In the genomic region with DNA sequence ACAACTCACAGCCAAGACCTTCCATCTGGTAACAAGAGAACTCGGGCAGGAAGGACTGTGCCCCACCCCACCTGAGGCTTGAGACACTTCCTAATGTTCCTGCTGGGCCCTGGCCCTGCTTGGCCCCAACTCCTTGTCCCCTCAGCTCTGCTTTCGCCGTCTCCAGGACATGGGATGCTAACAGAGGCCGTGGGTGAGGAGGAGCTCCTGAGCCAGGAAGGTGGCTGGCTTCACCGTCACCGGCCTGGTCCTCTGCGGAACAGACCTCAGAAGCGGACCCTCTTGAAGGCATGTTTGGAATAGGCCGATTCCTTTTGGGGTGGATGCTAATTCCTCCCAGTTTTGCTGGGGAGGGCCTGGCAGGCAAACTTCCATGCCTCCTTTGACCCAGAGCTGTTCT, we compare ENCODE assay signal across 1 cellular context.
TF ChIP-seq lines count a peak whose summit lies in the region.

No MANE protein-coding gene starts in this region.

TF ChIP-seq in K562, 482 proteins besides CTCF, POLR2A, EP300 and RAD21 (continued from another document):
- TF ChIP-seq, protein P1, sequence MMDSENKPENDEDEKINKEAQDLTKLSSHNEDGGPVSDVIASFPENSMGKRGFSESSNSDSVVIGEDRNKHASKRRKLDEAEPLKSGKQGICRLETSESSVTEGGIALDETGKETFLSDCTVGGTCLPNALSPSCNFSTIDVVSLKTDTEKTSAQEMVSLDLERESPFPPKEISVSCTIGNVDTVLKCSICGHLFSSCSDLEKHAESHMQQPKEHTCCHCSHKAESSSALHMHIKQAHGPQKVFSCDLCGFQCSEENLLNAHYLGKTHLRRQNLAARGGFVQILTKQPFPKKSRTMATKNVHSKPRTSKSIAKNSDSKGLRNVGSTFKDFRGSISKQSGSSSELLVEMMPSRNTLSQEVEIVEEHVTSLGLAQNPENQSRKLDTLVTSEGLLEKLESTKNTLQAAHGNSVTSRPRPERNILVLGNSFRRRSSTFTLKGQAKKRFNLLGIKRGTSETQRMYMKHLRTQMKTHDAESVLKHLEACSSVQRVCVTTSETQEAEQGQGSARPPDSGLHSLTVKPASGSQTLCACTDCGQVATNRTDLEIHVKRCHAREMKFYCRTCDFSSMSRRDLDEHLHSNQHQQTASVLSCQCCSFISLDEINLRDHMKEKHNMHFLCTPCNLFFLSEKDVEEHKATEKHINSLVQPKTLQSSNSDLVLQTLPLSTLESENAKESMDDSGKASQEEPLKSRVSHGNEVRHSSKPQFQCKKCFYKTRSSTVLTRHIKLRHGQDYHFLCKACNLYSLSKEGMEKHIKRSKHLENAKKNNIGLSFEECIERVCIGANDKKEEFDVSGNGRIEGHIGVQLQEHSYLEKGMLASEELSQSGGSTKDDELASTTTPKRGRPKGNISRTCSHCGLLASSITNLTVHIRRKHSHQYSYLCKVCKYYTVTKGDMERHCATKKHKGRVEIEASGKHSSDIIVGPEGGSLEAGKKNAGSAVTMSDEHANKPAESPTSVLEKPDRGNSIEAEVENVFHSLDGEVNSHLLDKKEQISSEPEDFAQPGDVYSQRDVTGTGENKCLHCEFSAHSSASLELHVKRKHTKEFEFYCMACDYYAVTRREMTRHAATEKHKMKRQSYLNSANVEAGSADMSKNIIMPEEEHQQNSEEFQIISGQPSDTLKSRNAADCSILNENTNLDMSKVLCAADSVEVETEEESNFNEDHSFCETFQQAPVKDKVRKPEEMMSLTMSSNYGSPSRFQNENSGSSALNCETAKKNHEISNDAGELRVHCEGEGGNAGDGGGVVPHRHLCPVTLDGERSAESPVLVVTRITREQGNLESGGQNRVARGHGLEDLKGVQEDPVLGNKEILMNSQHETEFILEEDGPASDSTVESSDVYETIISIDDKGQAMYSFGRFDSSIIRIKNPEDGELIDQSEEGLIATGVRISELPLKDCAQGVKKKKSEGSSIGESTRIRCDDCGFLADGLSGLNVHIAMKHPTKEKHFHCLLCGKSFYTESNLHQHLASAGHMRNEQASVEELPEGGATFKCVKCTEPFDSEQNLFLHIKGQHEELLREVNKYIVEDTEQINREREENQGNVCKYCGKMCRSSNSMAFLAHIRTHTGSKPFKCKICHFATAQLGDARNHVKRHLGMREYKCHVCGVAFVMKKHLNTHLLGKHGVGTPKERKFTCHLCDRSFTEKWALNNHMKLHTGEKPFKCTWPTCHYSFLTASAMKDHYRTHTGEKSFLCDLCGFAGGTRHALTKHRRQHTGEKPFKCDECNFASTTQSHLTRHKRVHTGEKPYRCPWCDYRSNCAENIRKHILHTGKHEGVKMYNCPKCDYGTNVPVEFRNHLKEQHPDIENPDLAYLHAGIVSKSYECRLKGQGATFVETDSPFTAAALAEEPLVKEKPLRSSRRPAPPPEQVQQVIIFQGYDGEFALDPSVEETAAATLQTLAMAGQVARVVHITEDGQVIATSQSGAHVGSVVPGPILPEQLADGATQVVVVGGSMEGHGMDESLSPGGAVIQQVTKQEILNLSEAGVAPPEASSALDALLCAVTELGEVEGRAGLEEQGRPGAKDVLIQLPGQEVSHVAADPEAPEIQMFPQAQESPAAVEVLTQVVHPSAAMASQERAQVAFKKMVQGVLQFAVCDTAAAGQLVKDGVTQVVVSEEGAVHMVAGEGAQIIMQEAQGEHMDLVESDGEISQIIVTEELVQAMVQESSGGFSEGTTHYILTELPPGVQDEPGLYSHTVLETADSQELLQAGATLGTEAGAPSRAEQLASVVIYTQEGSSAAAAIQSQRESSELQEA (IDR thresholded peaks at IDR 0.05; ENCODE audit: low read depth): no peak
- TF ChIP-seq MEF2D (tag; conservative IDR thresholded peaks at IDR 0.05; ENCODE audit: low read depth) (no peak), LEF1 (IDR thresholded peaks at IDR 0.05) (no peak), ZNF12 (CRISPR knock-in tag; IDR thresholded peaks at IDR 0.05) (no peak), NR3C1 (CRISPR knock-in tag; IDR thresholded peaks at IDR 0.05) (no peak)
- TF ChIP-seq, protein P2, sequence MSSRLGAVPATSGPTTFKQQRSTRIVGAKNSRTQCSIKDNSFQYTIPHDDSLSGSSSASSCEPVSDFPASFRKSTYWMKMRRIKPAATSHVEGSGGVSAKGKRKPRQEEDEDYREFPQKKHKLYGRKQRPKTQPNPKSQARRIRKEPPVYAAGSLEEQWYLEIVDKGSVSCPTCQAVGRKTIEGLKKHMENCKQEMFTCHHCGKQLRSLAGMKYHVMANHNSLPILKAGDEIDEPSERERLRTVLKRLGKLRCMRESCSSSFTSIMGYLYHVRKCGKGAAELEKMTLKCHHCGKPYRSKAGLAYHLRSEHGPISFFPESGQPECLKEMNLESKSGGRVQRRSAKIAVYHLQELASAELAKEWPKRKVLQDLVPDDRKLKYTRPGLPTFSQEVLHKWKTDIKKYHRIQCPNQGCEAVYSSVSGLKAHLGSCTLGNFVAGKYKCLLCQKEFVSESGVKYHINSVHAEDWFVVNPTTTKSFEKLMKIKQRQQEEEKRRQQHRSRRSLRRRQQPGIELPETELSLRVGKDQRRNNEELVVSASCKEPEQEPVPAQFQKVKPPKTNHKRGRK (tag; IDR thresholded peaks at IDR 0.05): no peak
- TF ChIP-seq, protein P3, sequence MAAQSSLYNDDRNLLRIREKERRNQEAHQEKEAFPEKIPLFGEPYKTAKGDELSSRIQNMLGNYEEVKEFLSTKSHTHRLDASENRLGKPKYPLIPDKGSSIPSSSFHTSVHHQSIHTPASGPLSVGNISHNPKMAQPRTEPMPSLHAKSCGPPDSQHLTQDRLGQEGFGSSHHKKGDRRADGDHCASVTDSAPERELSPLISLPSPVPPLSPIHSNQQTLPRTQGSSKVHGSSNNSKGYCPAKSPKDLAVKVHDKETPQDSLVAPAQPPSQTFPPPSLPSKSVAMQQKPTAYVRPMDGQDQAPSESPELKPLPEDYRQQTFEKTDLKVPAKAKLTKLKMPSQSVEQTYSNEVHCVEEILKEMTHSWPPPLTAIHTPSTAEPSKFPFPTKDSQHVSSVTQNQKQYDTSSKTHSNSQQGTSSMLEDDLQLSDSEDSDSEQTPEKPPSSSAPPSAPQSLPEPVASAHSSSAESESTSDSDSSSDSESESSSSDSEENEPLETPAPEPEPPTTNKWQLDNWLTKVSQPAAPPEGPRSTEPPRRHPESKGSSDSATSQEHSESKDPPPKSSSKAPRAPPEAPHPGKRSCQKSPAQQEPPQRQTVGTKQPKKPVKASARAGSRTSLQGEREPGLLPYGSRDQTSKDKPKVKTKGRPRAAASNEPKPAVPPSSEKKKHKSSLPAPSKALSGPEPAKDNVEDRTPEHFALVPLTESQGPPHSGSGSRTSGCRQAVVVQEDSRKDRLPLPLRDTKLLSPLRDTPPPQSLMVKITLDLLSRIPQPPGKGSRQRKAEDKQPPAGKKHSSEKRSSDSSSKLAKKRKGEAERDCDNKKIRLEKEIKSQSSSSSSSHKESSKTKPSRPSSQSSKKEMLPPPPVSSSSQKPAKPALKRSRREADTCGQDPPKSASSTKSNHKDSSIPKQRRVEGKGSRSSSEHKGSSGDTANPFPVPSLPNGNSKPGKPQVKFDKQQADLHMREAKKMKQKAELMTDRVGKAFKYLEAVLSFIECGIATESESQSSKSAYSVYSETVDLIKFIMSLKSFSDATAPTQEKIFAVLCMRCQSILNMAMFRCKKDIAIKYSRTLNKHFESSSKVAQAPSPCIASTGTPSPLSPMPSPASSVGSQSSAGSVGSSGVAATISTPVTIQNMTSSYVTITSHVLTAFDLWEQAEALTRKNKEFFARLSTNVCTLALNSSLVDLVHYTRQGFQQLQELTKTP (IDR thresholded peaks at IDR 0.05; ENCODE audit: low read depth in 1 of 2, partially characterized antibody in 2 of 2): no peak
